In the genomic region with DNA sequence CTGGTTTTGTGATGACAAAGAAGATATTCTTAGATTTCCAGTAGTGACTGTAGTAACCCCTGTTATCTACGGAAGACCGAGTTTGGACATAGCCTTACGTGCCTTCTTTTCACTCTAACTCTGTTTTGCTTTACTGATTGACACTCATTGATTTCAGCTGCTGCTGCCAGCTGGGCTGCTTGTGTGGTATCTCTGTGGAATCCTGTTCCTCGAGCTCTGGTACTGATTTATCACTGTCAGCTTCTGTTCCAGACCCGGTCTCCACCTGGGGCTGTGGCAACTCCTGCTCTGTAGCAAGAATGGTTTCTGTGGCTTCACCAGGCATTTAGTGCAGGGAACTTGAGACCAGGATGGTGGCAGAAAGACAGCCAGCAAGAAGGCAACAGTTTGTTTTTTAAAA, we compare ENCODE assay signal across 20 cellular contexts. TPM values are rescaled to one million over a fixed set of nuclear protein-coding genes. Genes with fewer than 3 reads are reported as not detected.
DNase-seq lines count a peak whose midpoint lies in the region; TF ChIP-seq lines count a peak whose summit lies in the region.
"Had no signal": no experiment of that assay in that cellular context is flagged by ENCODE, and none has a peak within 500 bp of the region (broad histone marks: within the 10 kb centered on the region; RNA-seq: fewer than 3 reads in every experiment).

No MANE protein-coding gene starts in this region.

- H3K4me2 ChIP-seq in Karpas-422 (ENCODE audit: low read depth, low read length, poor library complexity, severe bottlenecking) (peak overlapping the region; percentile 12), fibroblast of lung (ENCODE audit: extremely low read depth, insufficient read depth, low read length) (no peak overlapping the region), osteoblast (ENCODE audit: insufficient read depth, low read length) (no peak overlapping the region)

- H3K9me3 ChIP-seq in BE2C (no peaks in the 10 kb centered on the region), Karpas-422 (ENCODE audit: low read length) (no peaks in the 10 kb centered on the region), fibroblast of lung (ENCODE audit: control insufficient read depth, insufficient read depth, low read depth, low read length) (no peaks in the 10 kb centered on the region), osteoblast (ENCODE audit: low read depth, low read length) (no peaks in the 10 kb centered on the region)
- H3K9me3 ChIP-seq: Caco-2 had no signal

- no peak overlapping the region for H3K4me3 ChIP-seq in BE2C (ENCODE audit: low read depth, low read length)
- no peak overlapping the region for H3K4me3 ChIP-seq in Karpas-422 (ENCODE audit: low read length)
- H3K4me3 ChIP-seq in fibroblast of lung (replicated peaks in 1 of 4; ENCODE audit: control extremely low read depth in 1 of 4, insufficient read depth in 1 of 4, low read depth in 3 of 4, low read length in 4 of 4) = no peak overlapping the region
- H3K4me3 ChIP-seq in osteoblast (ENCODE audit: insufficient read depth, low read length) = no peak overlapping the region

- H3K9ac ChIP-seq in Karpas-422 (ENCODE audit: low read length) (no peak overlapping the region), fibroblast of lung (ENCODE audit: insufficient read depth, low read length) (no peak overlapping the region)

- H3K79me2 ChIP-seq in Karpas-422 (ENCODE audit: low read length) (no peaks in the 10 kb centered on the region), fibroblast of lung (ENCODE audit: control insufficient read depth, insufficient read depth, low read length) (no peaks in the 10 kb centered on the region), osteoblast (ENCODE audit: insufficient read depth, low read length) (no peaks in the 10 kb centered on the region)

- peak; percentile 45 for DNase-seq in BE2C
- DNase-seq in Karpas-422 = no peak
- no peak for DNase-seq in fibroblast of lung (ENCODE audit: low read depth in 2 of 2)
- no peak for DNase-seq in osteoblast (ENCODE audit: insufficient read length, low spot score, missing footprints)
- DNase-seq in activated CD4-positive, CD25-positive, alpha-beta regulatory T cell treated with anti-CD3 and anti-CD28 coated beads, Interleukin-2, amount 50 U/mL, for 72 hours = no peak
- no peak for DNase-seq in SKM-1 treated with dmso at 0.1 percent for 144 hours (lab: John Stamatoyannopoulos, UW; ENCODE audit: unreplicated experiment)
- no peak for DNase-seq in HuH-7.5 (ENCODE audit: low spot score)
- DNase-seq in NCI-H146 treated with DMSO at 0.1 percent for 48 hours (lab: John Stamatoyannopoulos, UW; ENCODE audit: unreplicated experiment) = no peak
- DNase-seq: HFFc6, Kasumi-1, NCI-H1417, NCI-H2029, NCI-H2171 treated with DMSO at 0.1 percent for 48 hours, NCI-H82, SIG-M5 had no signal

- no peaks in the 10 kb centered on the region for H4K20me1 ChIP-seq in Karpas-422 (ENCODE audit: insufficient read depth, low read depth, low read length)
- H4K20me1 ChIP-seq in fibroblast of lung (ENCODE audit: control insufficient read depth, extremely low read depth, insufficient read depth, low read length) = no peaks in the 10 kb centered on the region
- no peaks in the 10 kb centered on the region for H4K20me1 ChIP-seq in osteoblast (ENCODE audit: insufficient read depth, low read length)

- no peaks in the 10 kb centered on the region for H3K9me2 ChIP-seq in Karpas-422 (replicated peaks; ENCODE audit: insufficient read depth, low read length)

- H2AFZ ChIP-seq in Karpas-422 (ENCODE audit: low read length) = peak overlapping the region; percentile 60
- H2AFZ ChIP-seq in fibroblast of lung (ENCODE audit: low read length) = peak overlapping the region; percentile 17
- peak overlapping the region; percentile 14 for H2AFZ ChIP-seq in osteoblast (ENCODE audit: low read length)

- TF ChIP-seq CTCF in BE2C (IDR thresholded peaks at IDR 0.05; ENCODE audit: low read depth, low read length) = no peak
- no peak for TF ChIP-seq CTCF in fibroblast of lung (conservative IDR thresholded peaks at IDR 0.05 in 1 of 2, IDR thresholded peaks at IDR 0.05 in 1 of 2; ENCODE audit: low read depth in 1 of 2, low read length in 2 of 2)
- TF ChIP-seq CTCF in osteoblast (IDR thresholded peaks at IDR 0.05; ENCODE audit: extremely low read depth, low read depth, low read length) = no peak

- H3K4me1 ChIP-seq in BE2C (no peaks in the 10 kb centered on the region; the same call in 1 of the 2 replicates), Karpas-422 (ENCODE audit: low read length) (peaks cover 16% of the 10 kb centered on the region), fibroblast of lung (ENCODE audit: control insufficient read depth, extremely low read depth, insufficient read depth, low read length) (no peaks in the 10 kb centered on the region), osteoblast (ENCODE audit: insufficient read depth, low read length) (no peaks in the 10 kb centered on the region)

- no peaks in the 10 kb centered on the region for H3K27me3 ChIP-seq in BE2C
- H3K27me3 ChIP-seq in Karpas-422 (ENCODE audit: low read length) = no peaks in the 10 kb centered on the region
- no peaks in the 10 kb centered on the region for H3K27me3 ChIP-seq in fibroblast of lung (ENCODE audit: control insufficient read depth, insufficient read depth, low read length)
- peaks cover 18% of the 10 kb centered on the region for H3K27me3 ChIP-seq in osteoblast (ENCODE audit: insufficient read depth, low read length)

- no peaks in the 10 kb centered on the region for H3K36me3 ChIP-seq in BE2C
- H3K36me3 ChIP-seq in Karpas-422 (ENCODE audit: insufficient read depth, low read length) = no peaks in the 10 kb centered on the region
- no peaks in the 10 kb centered on the region for H3K36me3 ChIP-seq in fibroblast of lung (ENCODE audit: control insufficient read depth, insufficient read depth, low read length)
- H3K36me3 ChIP-seq in osteoblast (ENCODE audit: insufficient read depth, low read length) = no peaks in the 10 kb centered on the region

- H3K27ac ChIP-seq in Karpas-422 (ENCODE audit: low read length) (no peak overlapping the region), fibroblast of lung (ENCODE audit: insufficient read depth, low read length) (no peak overlapping the region), osteoblast (ENCODE audit: low read depth, low read length) (no peak overlapping the region)
- H3K27ac ChIP-seq: C4-2B had no signal

RNA-seq across cellular contexts. Expression of gene LAP3, which starts 24.6 kb away (rescaled TPM):
- 70.6 TPM for polyA plus RNA-seq in BE2C (2012; ENCODE audit: insufficient read depth, insufficient read length, low read depth)
- 141 and 146 TPM in 2 replicates for total RNA-seq in Karpas-422 (2014; rRNA removed; shearing (Covaris generic); ENCODE audit: low replicate concordance)
- total RNA-seq in fibroblast of lung (116 and 129 TPM in 2 replicates), osteoblast (128 and 137 TPM in 2 replicates)
- polyA plus RNA-seq in fibroblast of lung = 80.8 and 112 TPM in 2 replicates
- polyA plus RNA-seq in fibroblast of lung (2012) = 58.6 and 86.4 TPM in 2 replicates
- polyA minus RNA-seq in fibroblast of lung (ENCODE audit: low replicate concordance) = 11.6 and 21.3 TPM in 2 replicates

RNA-seq across cellular contexts. Expression of gene CLRN2, which starts 37.5 kb away (rescaled TPM):
- polyA plus RNA-seq in BE2C (2012; ENCODE audit: insufficient read depth, insufficient read length, low read depth) = not detected
- not detected in 2 replicates for total RNA-seq in Karpas-422 (2014; rRNA removed; shearing (Covaris generic); ENCODE audit: low replicate concordance)
- total RNA-seq in fibroblast of lung (not detected in 2 replicates), osteoblast (not detected in 2 replicates)
- not detected in 2 replicates for polyA plus RNA-seq in fibroblast of lung
- polyA plus RNA-seq in fibroblast of lung (2012) = not detected in 2 replicates
- polyA minus RNA-seq in fibroblast of lung (ENCODE audit: low replicate concordance) = not detected in 2 replicates
- total RNA-seq: A172, Caco-2, H1, HFFc6, NCI-H460 had no signal
- polyA plus RNA-seq: H1 had no signal

RNA-seq across cellular contexts. Expression of gene QDPR, which starts 40.5 kb away (rescaled TPM):
- 203 TPM for polyA plus RNA-seq in BE2C (2012; ENCODE audit: insufficient read depth, insufficient read length, low read depth)
- 14.7 and 18.9 TPM in 2 replicates for total RNA-seq in Karpas-422 (2014; rRNA removed; shearing (Covaris generic); ENCODE audit: low replicate concordance)
- total RNA-seq in fibroblast of lung (10.8 and 27.4 TPM in 2 replicates), osteoblast (11.9 and 12.7 TPM in 2 replicates)
- 41.4 and 51.8 TPM in 2 replicates for polyA plus RNA-seq in fibroblast of lung
- polyA plus RNA-seq in fibroblast of lung (2012) = 42.9 and 56.5 TPM in 2 replicates
- polyA minus RNA-seq in fibroblast of lung (ENCODE audit: low replicate concordance) = 32.2 and 54.1 TPM in 2 replicates
